In the genomic region with DNA sequence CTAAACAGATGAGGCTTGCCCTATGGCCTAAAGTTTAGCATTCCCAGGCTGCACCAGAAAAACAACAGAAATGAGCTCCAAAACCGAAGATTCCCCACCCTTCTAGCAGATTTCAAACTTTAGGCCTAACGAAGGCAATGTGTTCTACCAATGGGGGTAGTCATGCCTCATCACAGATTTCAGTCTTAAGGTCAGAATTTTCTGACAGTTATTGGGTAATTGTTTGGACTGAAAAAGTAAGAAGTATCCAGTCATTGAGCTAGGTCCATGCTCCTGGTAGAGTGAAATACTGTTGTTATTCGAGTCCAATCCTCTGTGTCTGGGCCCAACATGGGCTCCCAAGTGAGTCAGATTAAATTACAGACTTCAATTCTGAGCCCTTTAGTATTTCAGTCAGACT, we compare ENCODE assay signal across 27 cellular contexts.
"Had no signal": no experiment of that assay in that cellular context is flagged by ENCODE, and none has a peak within 500 bp of the region (broad histone marks: within the 10 kb centered on the region; RNA-seq: fewer than 3 reads in every experiment).

No MANE protein-coding gene starts in this region.

- H3K4me3 ChIP-seq: SJSA1 had no signal

- H3K4me1 Mint-ChIP-seq: activated CD4-positive, alpha-beta memory T cell treated with anti-CD3 and anti-CD28 coated beads, Interleukin-2, amount 10 ng/mL, durations not matched to agents 7 days and 5 days; activated CD4-positive, alpha-beta T cell treated with anti-CD3 and anti-CD28 coated beads for 36 hours; activated CD8-positive, alpha-beta memory T cell treated with anti-CD3 and anti-CD28 coated beads, Interleukin-2, amount 10 ng/mL, durations not matched to agents 7 days and 5 days; activated naive CD4-positive, alpha-beta T cell treated with anti-CD3 and anti-CD28 coated beads, Interleukin-2, amount 10 ng/mL, durations not matched to agents 7 days and 5 days; activated naive CD8-positive, alpha-beta T cell treated with anti-CD3 and anti-CD28 coated beads, Interleukin-2, amount 50 U/mL, for 24 hours; brain had no signal

- H3K27me3 Mint-ChIP-seq: activated CD4-positive, alpha-beta T cell treated with anti-CD3 and anti-CD28 coated beads for 36 hours; activated naive CD4-positive, alpha-beta T cell treated with anti-CD3 and anti-CD28 coated beads, Interleukin-2, amount 10 ng/mL, durations not matched to agents 7 days and 5 days; activated naive CD8-positive, alpha-beta T cell treated with anti-CD3 and anti-CD28 coated beads, Interleukin-2, amount 50 U/mL, for 24 hours had no signal

- ATAC-seq: activated CD4-positive, alpha-beta T cell treated with anti-CD3 and anti-CD28 coated beads for 36 hours; activated CD8-positive, alpha-beta memory T cell treated with anti-CD3 and anti-CD28 coated beads, Interleukin-2, amount 10 ng/mL, durations not matched to agents 7 days and 5 days; activated naive CD8-positive, alpha-beta T cell treated with anti-CD3 and anti-CD28 coated beads, Interleukin-2, amount 50 U/mL, for 24 hours; Panc1 had no signal

- H3K36me3 Mint-ChIP-seq: activated CD8-positive, alpha-beta memory T cell treated with anti-CD3 and anti-CD28 coated beads, Interleukin-2, amount 10 ng/mL, durations not matched to agents 7 days and 5 days; activated naive CD4-positive, alpha-beta T cell treated with anti-CD3 and anti-CD28 coated beads, Interleukin-2, amount 10 ng/mL, durations not matched to agents 7 days and 5 days; activated naive CD8-positive, alpha-beta T cell; brain had no signal

- H3K27ac Mint-ChIP-seq: activated CD4-positive, alpha-beta memory T cell treated with anti-CD3 and anti-CD28 coated beads, Interleukin-2, amount 10 ng/mL, durations not matched to agents 7 days and 5 days; activated CD4-positive, alpha-beta T cell treated with anti-CD3 and anti-CD28 coated beads for 36 hours; activated CD8-positive, alpha-beta memory T cell treated with anti-CD3 and anti-CD28 coated beads, Interleukin-2, amount 10 ng/mL, durations not matched to agents 7 days and 5 days; activated naive CD4-positive, alpha-beta T cell treated with anti-CD3 and anti-CD28 coated beads, Interleukin-2, amount 10 ng/mL, durations not matched to agents 7 days and 5 days; activated naive CD8-positive, alpha-beta T cell; activated naive CD8-positive, alpha-beta T cell treated with anti-CD3 and anti-CD28 coated beads, Interleukin-2, amount 50 U/mL, for 24 hours; brain; T-helper 1 cell treated with Interleukin-12 subunit alpha and Interleukin-12 subunit beta and Interleukin-4 antibody, amounts not matched to agents 30 μg/mL and 1 μg/mL, for 36 hours; T-helper 2 cell treated with Interferon-gamma antibody and Interleukin-4, amounts not matched to agents 5 μg/mL and 100 μg/mL, for 36 hours had no signal

- H3K27me3 ChIP-seq: SJSA1 had no signal

- DNase-seq: activated CD4-positive, alpha-beta memory T cell treated with anti-CD3 and anti-CD28 coated beads, Interleukin-2, amount 10 ng/mL, durations not matched to agents 7 days and 5 days; activated CD4-positive, alpha-beta T cell treated with anti-CD3 and anti-CD28 coated beads for 36 hours; activated CD4-positive, alpha-beta T cell treated with anti-CD3 and anti-CD28 coated beads, Interleukin-2, amount 50 U/mL, for 1 hour; activated CD8-positive, alpha-beta memory T cell treated with anti-CD3 and anti-CD28 coated beads for 24 hours; activated CD8-positive, alpha-beta memory T cell treated with anti-CD3 and anti-CD28 coated beads, Interleukin-2, amount 10 ng/mL, durations not matched to agents 7 days and 5 days; activated CD8-positive, alpha-beta memory T cell treated with anti-CD3 and anti-CD28 coated beads, Interleukin-2, amount 50 U/mL, for 48 hours; activated effector memory CD4-positive, alpha-beta T cell treated with Interleukin-2 at 50 U/mL for 16 hours; activated naive CD4-positive, alpha-beta T cell treated with anti-CD3 and anti-CD28 coated beads, Interleukin-2, amount 10 ng/mL, durations not matched to agents 7 days and 5 days; activated naive CD8-positive, alpha-beta T cell treated with anti-CD3 and anti-CD28 coated beads, Interleukin-2, amount 50 U/mL, for 24 hours; activated T-cell treated with anti-CD3 and anti-CD28 coated beads, Interleukin-2, amount 50 U/mL, for 48 hours; anterior cingulate cortex; caudate nucleus; NCI-H1105; NCI-H1417 treated with DMSO at 0.1 percent for 48 hours; NCI-H187 treated with DMSO at 0.1 percent for 48 hours; NCI-H2081; NCI-H345; NCI-H524 treated with DMSO at 0.1 percent for 48 hours; RPMI8226; SHP77 treated with DMSO at 0.1 percent for 48 hours; SK-N-SH had no signal

- H3K4me2 ChIP-seq: SK-N-SH had no signal

- H3K4me1 ChIP-seq: SJSA1 had no signal

- H3K27ac ChIP-seq: SJSA1 had no signal

- H3K9ac ChIP-seq: SK-N-SH had no signal

- H3K36me3 ChIP-seq: SJSA1 had no signal

- H3K4me3 Mint-ChIP-seq: activated CD4-positive, alpha-beta memory T cell treated with anti-CD3 and anti-CD28 coated beads, Interleukin-2, amount 10 ng/mL, durations not matched to agents 7 days and 5 days; activated CD4-positive, alpha-beta T cell treated with anti-CD3 and anti-CD28 coated beads for 36 hours; activated CD8-positive, alpha-beta memory T cell treated with anti-CD3 and anti-CD28 coated beads, Interleukin-2, amount 10 ng/mL, durations not matched to agents 7 days and 5 days; activated naive CD4-positive, alpha-beta T cell treated with anti-CD3 and anti-CD28 coated beads, Interleukin-2, amount 10 ng/mL, durations not matched to agents 7 days and 5 days; activated naive CD8-positive, alpha-beta T cell; activated naive CD8-positive, alpha-beta T cell treated with anti-CD3 and anti-CD28 coated beads, Interleukin-2, amount 50 U/mL, for 24 hours; brain; T-helper 1 cell treated with Interleukin-12 subunit alpha and Interleukin-12 subunit beta and Interleukin-4 antibody, amounts not matched to agents 30 μg/mL and 1 μg/mL, for 36 hours; T-helper 2 cell treated with Interferon-gamma antibody and Interleukin-4, amounts not matched to agents 5 μg/mL and 100 μg/mL, for 36 hours had no signal

- H3K9me3 ChIP-seq: SJSA1, SK-N-SH had no signal
